ENCODE assay signal across 11 cellular contexts in genomic region chr13:37868691-37869505, GRCh38. TPM values are rescaled to one million over a fixed set of nuclear protein-coding genes. Genes with fewer than 3 reads are reported as not detected.
DNase-seq lines count a peak whose midpoint lies in the region; ATAC-seq, FAIRE-seq and TF ChIP-seq lines count a peak whose summit lies in the region.
"Had no signal": no experiment of that assay in that cellular context is flagged by ENCODE, and none has a peak within 500 bp of the region (broad histone marks: within the 10 kb centered on the region; RNA-seq: fewer than 3 reads in every experiment).

No MANE protein-coding gene starts in this region.

- H3K4me3 ChIP-seq in HUES48 (ENCODE audit: low read depth, low read length) (peak overlapping the region; percentile 90), keratinocyte (ENCODE audit: control insufficient read depth in 2 of 3, extremely low read depth in 1 of 3, insufficient read depth in 2 of 3, low read depth in 1 of 3, low read length in 3 of 3) (peak overlapping the region in 2 of 3 experiments; percentile 50 to 64)

- H3K9me1 ChIP-seq in keratinocyte (ENCODE audit: control insufficient read depth, extremely low read depth, insufficient read depth, low read length), result no peaks in the 10 kb centered on the region

- H3K27me3 ChIP-seq in HUES48 (ENCODE audit: control insufficient read depth, insufficient read depth, low read length), result peaks cover 27% of the 10 kb centered on the region
- peaks cover 17% of the 10 kb centered on the region for H3K27me3 ChIP-seq in keratinocyte (ENCODE audit: control insufficient read depth, extremely low read depth, insufficient read depth, low read length)

- H3K4me3 Mint-ChIP-seq in MCF 10A (ENCODE audit: unreplicated experiment), result peak overlapping the region; percentile 71
- H3K4me3 Mint-ChIP-seq in stimulated activated effector memory CD8-positive, alpha-beta T cell treated with anti-CD3 and anti-CD28 coated beads, Interleukin-12 subunit alpha, Interleukin-12 subunit beta, amount 100 ng/mL, for 72 hours, result no peak overlapping the region

- H3K4me1 ChIP-seq in HUES48 (ENCODE audit: control insufficient read depth, insufficient read depth, low read length), result peaks cover 22% of the 10 kb centered on the region
- peaks cover 18% of the 10 kb centered on the region for H3K4me1 ChIP-seq in keratinocyte (ENCODE audit: control insufficient read depth, extremely low read depth, insufficient read depth, low read length)

- peak overlapping the region; percentile 82 for H3K9ac ChIP-seq in HUES48 (ENCODE audit: low read depth, low read length)
- H3K9ac ChIP-seq in keratinocyte (ENCODE audit: control insufficient read depth, extremely low read depth, insufficient read depth, low read length), result no peak overlapping the region

- FAIRE-seq in keratinocyte (lab: Jason Lieb, UNC), result no peak

- peak overlapping the region; percentile 39 for H2AFZ ChIP-seq in keratinocyte (ENCODE audit: control insufficient read depth, low read length)

- H3K9me3 ChIP-seq in HUES48 (ENCODE audit: control insufficient read depth, insufficient read depth, low read length) (no peaks in the 10 kb centered on the region), keratinocyte (ENCODE audit: control insufficient read depth, low read depth, low read length) (no peaks in the 10 kb centered on the region)

- peak overlapping the region; percentile 92 for H3K4me2 ChIP-seq in keratinocyte (ENCODE audit: control insufficient read depth, extremely low read depth, insufficient read depth, low read depth, low read length)

- no TSS peak for BruUV-seq in MCF 10A (replicated peaks; lab: Mats Ljungman, UMichigan)

- CTCF ChIA-PET in MCF 10A (lab: Yijun Ruan, JAX), result interaction anchor here (0.5 to 4.0 kb wide), 15 partner anchors 9 to 1005 kb away, joined by 3 to 30 read pairs (median 4); no protein-coding TSS in a partner anchor

- no peaks in the 10 kb centered on the region for H4K20me1 ChIP-seq in keratinocyte (ENCODE audit: control insufficient read depth, extremely low read depth, insufficient read depth, low read length)

- H3K36me3 ChIP-seq in HUES48 (ENCODE audit: control insufficient read depth, insufficient read depth, low read length), result no peaks in the 10 kb centered on the region
- no peaks in the 10 kb centered on the region for H3K36me3 ChIP-seq in keratinocyte (ENCODE audit: control insufficient read depth in 2 of 2, extremely low read depth in 1 of 2, insufficient read depth in 2 of 2, low read length in 2 of 2)

- intact Hi-C loops in MCF 10A (cut with micrococcal nuclease), result loop anchor here (10.0 kb wide), 1 partner anchor 896 kb away; no protein-coding TSS in a partner anchor

- no peak for DNase-seq in MCF 10A (ENCODE audit: unreplicated experiment)
- DNase-seq in keratinocyte (ENCODE audit: low read depth, low spot score), result no peak
- peak; percentile 9 for DNase-seq in smooth muscle cell of the brain vasculature (ENCODE audit: low read depth, low spot score)
- DNase-seq in DMS153 treated with DMSO at 0.1 percent for 48 hours (lab: John Stamatoyannopoulos, UW; ENCODE audit: unreplicated experiment), result no peak
- DNase-seq in stimulated activated effector memory CD8-positive, alpha-beta T cell treated with anti-CD3 and anti-CD28 coated beads, Interleukin-12 subunit alpha, Interleukin-12 subunit beta, amount 100 ng/mL, for 72 hours (ENCODE audit: low spot score in 2 of 2), result no peak
- no peak for DNase-seq in NOMO-1 (lab: John Stamatoyannopoulos, UW; ENCODE audit: unreplicated experiment in 2 of 2)
- DNase-seq: activated naive CD4-positive, alpha-beta T cell treated with Interleukin-2 at 50 U/mL for 16 hours; NCI-H1930; stimulated activated CD4-positive, alpha-beta T cell treated with anti-CD3 and anti-CD28 coated beads, Interleukin-4, amount 100 ng/mL, for 24 hours had no signal

- ATAC-seq in stimulated activated effector memory CD8-positive, alpha-beta T cell treated with anti-CD3 and anti-CD28 coated beads, Interleukin-12 subunit alpha, Interleukin-12 subunit beta, amount 100 ng/mL, for 72 hours, result no peak
- ATAC-seq in GM21381 (IDR thresholded peaks at IDR 0.05; ENCODE audit: unreplicated experiment), result no peak

- no peak for TF ChIP-seq CTCF in MCF 10A (IDR thresholded peaks at IDR 0.05; ENCODE audit: unreplicated experiment)
- no peak for TF ChIP-seq CTCF in keratinocyte (optimal IDR thresholded peaks at IDR 0.05 in 1 of 3, IDR thresholded peaks at IDR 0.05 in 1 of 3, conservative IDR thresholded peaks at IDR 0.05 in 1 of 3; ENCODE audit: extremely low read depth in 1 of 3, insufficient read depth in 2 of 3, low read length in 3 of 3)

- POLR2A ChIA-PET in MCF 10A (lab: Yijun Ruan, JAX), result interaction anchor here (0.6 to 1.1 kb wide), 2 partner anchors 498 to 855 kb away, joined by 3 read pairs; no protein-coding TSS in a partner anchor

- H3K9me3 Mint-ChIP-seq in MCF 10A (ENCODE audit: unreplicated experiment), result no peaks in the 10 kb centered on the region
- H3K9me3 Mint-ChIP-seq in stimulated activated effector memory CD8-positive, alpha-beta T cell treated with anti-CD3 and anti-CD28 coated beads, Interleukin-12 subunit alpha, Interleukin-12 subunit beta, amount 100 ng/mL, for 72 hours, result no peaks in the 10 kb centered on the region

- peak overlapping the region; percentile 44 for H3K27ac ChIP-seq in HUES48 (ENCODE audit: low read depth, low read length)
- no peak overlapping the region for H3K27ac ChIP-seq in keratinocyte (ENCODE audit: control insufficient read depth, insufficient read depth, low read length)

- H3K27me3 Mint-ChIP-seq in MCF 10A (ENCODE audit: insufficient read depth, unreplicated experiment), result peaks cover 12% of the 10 kb centered on the region

- peaks cover 12% of the 10 kb centered on the region for H3K4me1 Mint-ChIP-seq in MCF 10A (ENCODE audit: insufficient read depth, unreplicated experiment)
- no peaks in the 10 kb centered on the region for H3K4me1 Mint-ChIP-seq in stimulated activated effector memory CD8-positive, alpha-beta T cell treated with anti-CD3 and anti-CD28 coated beads, Interleukin-12 subunit alpha, Interleukin-12 subunit beta, amount 100 ng/mL, for 72 hours

- no peak overlapping the region for H3K27ac Mint-ChIP-seq in MCF 10A (ENCODE audit: low read depth, unreplicated experiment)
- H3K27ac Mint-ChIP-seq in stimulated activated effector memory CD8-positive, alpha-beta T cell treated with anti-CD3 and anti-CD28 coated beads, Interleukin-12 subunit alpha, Interleukin-12 subunit beta, amount 100 ng/mL, for 72 hours, result no peak overlapping the region

- no peaks in the 10 kb centered on the region for H3K79me2 ChIP-seq in keratinocyte (ENCODE audit: control insufficient read depth, insufficient read depth, low read length)

- dilution Hi-C loops in keratinocyte (cut with MboI; ENCODE audit: extremely low pct_ligation_motif_present, low sequenced_read_pairs), result no loop called here

- H3K36me3 Mint-ChIP-seq in MCF 10A (ENCODE audit: insufficient read depth, unreplicated experiment), result no peaks in the 10 kb centered on the region
- H3K36me3 Mint-ChIP-seq in stimulated activated effector memory CD8-positive, alpha-beta T cell treated with anti-CD3 and anti-CD28 coated beads, Interleukin-12 subunit alpha, Interleukin-12 subunit beta, amount 100 ng/mL, for 72 hours, result no peaks in the 10 kb centered on the region

RNA-seq across cellular contexts. Expression of gene TRPC4, which starts 0.7 kb away (rescaled TPM):
- not detected in 2 replicates for total RNA-seq in MCF 10A (2022)
- 0.03 TPM in 1 of 3 replicates, not detected in the others for polyA plus RNA-seq in keratinocyte
- 0.19 TPM for polyA plus RNA-seq in keratinocyte (2011; ENCODE audit: low read depth)
- 0.02 TPM in 1 of 2 replicates, not detected in the other for polyA plus RNA-seq in keratinocyte (2011; cell fraction: cytosol; rRNA removed)
- not detected in 2 replicates for polyA plus RNA-seq in keratinocyte (2011; cell fraction: nucleus; rRNA removed)
- not detected in 2 replicates for polyA plus RNA-seq in keratinocyte (2012; ENCODE audit: low replicate concordance)
- not detected in 3 replicates for polyA minus RNA-seq in keratinocyte
- polyA minus RNA-seq in keratinocyte (2011; cell fraction: cytosol; rRNA and poly(A)+ RNA removed), result not detected
- polyA minus RNA-seq in keratinocyte (2011; cell fraction: nucleus; rRNA and poly(A)+ RNA removed), result not detected in 2 replicates
